In the genomic region with DNA sequence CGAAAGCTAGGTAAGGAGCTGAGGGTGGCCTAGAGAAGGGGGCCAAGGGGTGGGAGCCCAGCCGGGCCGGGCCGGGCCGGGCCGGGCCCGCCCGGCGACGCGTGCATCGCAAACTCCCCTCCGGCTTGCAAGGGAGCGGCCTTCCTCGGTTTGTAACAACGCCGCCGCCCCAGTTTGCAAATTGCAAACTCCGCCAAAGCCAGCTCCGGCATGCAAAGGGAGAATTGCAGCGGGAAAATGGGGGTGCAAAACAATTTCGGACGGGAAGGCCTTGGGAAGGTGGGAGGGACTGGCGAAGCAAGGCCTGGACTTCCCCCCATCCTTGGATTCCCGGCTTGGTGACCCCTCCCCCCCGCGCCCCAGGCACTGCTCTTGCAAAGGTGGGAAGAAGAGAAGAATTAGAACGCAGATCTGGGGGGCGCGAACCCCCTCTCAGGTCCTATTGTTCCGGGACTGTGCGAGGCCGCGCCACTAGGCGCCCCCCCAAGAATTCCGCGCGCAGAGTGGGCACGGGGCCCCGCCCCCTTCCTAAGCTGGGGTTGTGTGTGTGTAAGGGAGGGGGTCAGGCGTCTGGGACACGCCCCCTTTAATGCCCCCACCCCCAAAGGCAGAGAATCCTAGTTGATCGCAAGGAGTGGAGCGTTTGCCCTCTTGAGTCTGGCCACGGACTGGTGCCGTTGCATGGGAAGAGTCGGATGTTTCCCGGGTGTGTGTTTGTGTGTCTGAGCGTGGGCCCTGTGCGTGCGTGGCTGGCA, we compare ENCODE assay signal across 8 cellular contexts. TPM values are rescaled to one million over a fixed set of nuclear protein-coding genes. Genes with fewer than 3 reads are reported as not detected.
DNase-seq lines count a peak whose midpoint lies in the region; ATAC-seq and TF ChIP-seq lines count a peak whose summit lies in the region.

No MANE protein-coding gene starts in this region.

- H3K27me3 ChIP-seq in DOHH2 (ENCODE audit: control insufficient read depth, low read length): peaks cover 4% of the 10 kb centered on the region; the same call in 1 of the 2 replicates

- H3K36me3 ChIP-seq in DOHH2 (ENCODE audit: control insufficient read depth, low read length): peaks cover 42% of the 10 kb centered on the region

- H3K27ac ChIP-seq in DOHH2 (ENCODE audit: low read depth, low read length): peak overlapping the region; percentile 100

- no peaks in the 10 kb centered on the region for H3K27me3 Mint-ChIP-seq in central memory CD8-positive, alpha-beta T cell

- no peaks in the 10 kb centered on the region for H3K9me3 Mint-ChIP-seq in central memory CD8-positive, alpha-beta T cell

- H3K4me3 ChIP-seq in DOHH2 (ENCODE audit: low read length): peak overlapping the region; percentile 91
- peak overlapping the region; percentile 93 for H3K4me3 ChIP-seq in Jurkat, Clone E6-1 (ENCODE audit: low read length)

- H3K27ac Mint-ChIP-seq in central memory CD8-positive, alpha-beta T cell (ENCODE audit: low read depth): peak overlapping the region; percentile 79

- H3K79me2 ChIP-seq in DOHH2 (ENCODE audit: control insufficient read depth, low read length): peaks cover 55% of the 10 kb centered on the region

- H3K4me3 Mint-ChIP-seq in central memory CD8-positive, alpha-beta T cell: peak overlapping the region; percentile 88

- POLR2A ChIA-PET in GM10248 (lab: Yijun Ruan, JAX): no interaction called here

- H3K9me2 ChIP-seq in DOHH2 (replicated peaks; ENCODE audit: control insufficient read depth, low read length): no peaks in the 10 kb centered on the region

- H3K4me2 ChIP-seq in DOHH2 (ENCODE audit: low read length): peak overlapping the region; percentile 85

- no peak for ATAC-seq in central memory CD8-positive, alpha-beta T cell (replicated peaks; ENCODE audit: extremely low read depth, poor library complexity, severe bottlenecking)

- H3F3A ChIP-seq in DOHH2 (ENCODE audit: control insufficient read depth, insufficient read depth): peaks cover 24% of the 10 kb centered on the region

- TF ChIP-seq CTCF in DOHH2 (IDR thresholded peaks at IDR 0.05; ENCODE audit: low read depth, low read length, poor library complexity, severe bottlenecking): peak; percentile 16
- no peak for TF ChIP-seq CTCF in GM10248 (IDR thresholded peaks at IDR 0.05; ENCODE audit: control extremely low read depth, extremely low read depth, low read depth, missing control alignments)

- DNase-seq in Jurkat, Clone E6-1 (ENCODE audit: low read depth, low spot score): peak; percentile 63
- peak; percentile 29 for DNase-seq in T-helper 9 cell
- DNase-seq in central memory CD8-positive, alpha-beta T cell (ENCODE audit: low spot score in 2 of 2): no peak
- peak; percentile 76 for DNase-seq in left kidney (ENCODE audit: low read depth, low spot score)
- DNase-seq in stimulated activated CD4-positive, alpha-beta T cell treated with anti-CD3 and anti-CD28 coated beads, Interleukin-4, amount 100 ng/mL, for 48 hours (ENCODE audit: low read depth in 2 of 2): peak; percentile 40 to 51
- no peak for DNase-seq in mucosa of gallbladder (ENCODE audit: low spot score)
- no peak for DNase-seq in GM10248 (ENCODE audit: extremely low spot score)

- H3K36me3 Mint-ChIP-seq in central memory CD8-positive, alpha-beta T cell (ENCODE audit: insufficient read depth): peaks cover 34% of the 10 kb centered on the region

- no peaks in the 10 kb centered on the region; the same call in 1 of the 2 replicates for H4K20me1 ChIP-seq in DOHH2 (ENCODE audit: control insufficient read depth, insufficient read depth, low read depth, low read length)

- H3K4me1 ChIP-seq in DOHH2 (ENCODE audit: control insufficient read depth, low read length): peaks cover 22% of the 10 kb centered on the region

- peaks cover 44% of the 10 kb centered on the region for H3K4me1 Mint-ChIP-seq in central memory CD8-positive, alpha-beta T cell

- H3K9me3 ChIP-seq in DOHH2 (ENCODE audit: control insufficient read depth, insufficient read depth, low read length): no peaks in the 10 kb centered on the region

- CTCF ChIA-PET in GM10248 (lab: Yijun Ruan, JAX): interaction anchor here (1.0 to 1.4 kb wide), 2 partner anchors 31 to 89 kb away, joined by 3 to 4 read pairs; no protein-coding TSS in a partner anchor

RNA-seq across cellular contexts. Expression of a gene that starts 0.9 kb away (rescaled TPM):
- 14.4 TPM for polyA plus RNA-seq in Jurkat, Clone E6-1 (2012; ENCODE audit: insufficient read depth, insufficient read length)
- total RNA-seq in mucosa of gallbladder: 42.7 TPM

RNA-seq across cellular contexts. Expression of a gene that starts 10.8 kb away (rescaled TPM):
- 0.66 TPM for polyA plus RNA-seq in Jurkat, Clone E6-1 (2012; ENCODE audit: insufficient read depth, insufficient read length)
- 18.2 TPM for total RNA-seq in mucosa of gallbladder

RNA-seq across cellular contexts. Expression of a gene that starts 11.6 kb away (rescaled TPM):
- 137 TPM for polyA plus RNA-seq in Jurkat, Clone E6-1 (2012; ENCODE audit: insufficient read depth, insufficient read length)
- 56.3 TPM for total RNA-seq in mucosa of gallbladder

RNA-seq across cellular contexts. Expression of a gene that starts 48.0 kb away (rescaled TPM):
- 16.7 TPM for polyA plus RNA-seq in Jurkat, Clone E6-1 (2012; ENCODE audit: insufficient read depth, insufficient read length)
- 96.1 TPM for total RNA-seq in mucosa of gallbladder

RNA-seq across cellular contexts. Expression of a gene that starts 50.1 kb away (rescaled TPM):
- 34.5 TPM for polyA plus RNA-seq in Jurkat, Clone E6-1 (2012; ENCODE audit: insufficient read depth, insufficient read length)
- 86.0 TPM for total RNA-seq in mucosa of gallbladder

Comparison
In these comparisons a context has a peak if more than half of its experiments do, and no peak if none do; other contexts are left out.
1. DNase-seq: peak in Jurkat, Clone E6-1 (single experiment), T-helper 9 cell (single experiment), left kidney (single experiment) and stimulated activated CD4-positive, alpha-beta T cell treated with anti-CD3 and anti-CD28 coated beads, Interleukin-4, amount 100 ng/mL, for 48 hours (2 of 2); none in central memory CD8-positive, alpha-beta T cell (0 of 2), mucosa of gallbladder (single experiment) and GM10248 (single experiment).